Comparison of ENCODE assay signal across 2 cellular contexts in the genomic region with DNA sequence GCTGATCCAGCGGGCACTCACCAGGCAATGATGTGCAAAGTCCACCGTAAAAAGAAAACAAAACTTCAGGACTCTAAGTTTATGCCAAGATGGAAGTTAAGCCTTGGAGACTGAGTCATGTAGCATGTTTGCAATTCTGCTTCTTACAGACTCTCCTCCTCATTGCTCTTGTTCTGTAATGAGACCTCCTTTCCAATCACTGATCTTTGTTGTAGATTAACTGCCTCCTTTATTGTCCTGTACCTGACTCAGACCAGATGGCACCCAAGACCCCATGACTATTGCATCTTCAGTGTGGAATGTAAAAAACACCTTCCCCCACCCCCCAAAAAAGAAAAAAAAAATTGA.
A peak's percentile ranks its signal among the peaks of the same experiment; 100 is the strongest.
TF ChIP-seq lines count a peak whose summit lies in the region.

No MANE protein-coding gene starts in this region.

TF ChIP-seq in A549, 52 proteins besides CTCF, POLR2A, EP300 and RAD21:
- TF ChIP-seq, protein P1, sequence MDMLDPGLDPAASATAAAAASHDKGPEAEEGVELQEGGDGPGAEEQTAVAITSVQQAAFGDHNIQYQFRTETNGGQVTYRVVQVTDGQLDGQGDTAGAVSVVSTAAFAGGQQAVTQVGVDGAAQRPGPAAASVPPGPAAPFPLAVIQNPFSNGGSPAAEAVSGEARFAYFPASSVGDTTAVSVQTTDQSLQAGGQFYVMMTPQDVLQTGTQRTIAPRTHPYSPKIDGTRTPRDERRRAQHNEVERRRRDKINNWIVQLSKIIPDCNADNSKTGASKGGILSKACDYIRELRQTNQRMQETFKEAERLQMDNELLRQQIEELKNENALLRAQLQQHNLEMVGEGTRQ (IDR thresholded peaks at IDR 0.05): no peak
- TF ChIP-seq HOXA7 (CRISPR knock-in tag; IDR thresholded peaks at IDR 0.05): no peak
- TF ChIP-seq CHD2 (IDR thresholded peaks at IDR 0.05; ENCODE audit: low read length, partially characterized antibody): no peak
- TF ChIP-seq MYC (IDR thresholded peaks at IDR 0.05; ENCODE audit: borderline replicate concordance, low read length): no peak
- no peak for TF ChIP-seq SMC3 (IDR thresholded peaks at IDR 0.05)
- TF ChIP-seq, protein P2, sequence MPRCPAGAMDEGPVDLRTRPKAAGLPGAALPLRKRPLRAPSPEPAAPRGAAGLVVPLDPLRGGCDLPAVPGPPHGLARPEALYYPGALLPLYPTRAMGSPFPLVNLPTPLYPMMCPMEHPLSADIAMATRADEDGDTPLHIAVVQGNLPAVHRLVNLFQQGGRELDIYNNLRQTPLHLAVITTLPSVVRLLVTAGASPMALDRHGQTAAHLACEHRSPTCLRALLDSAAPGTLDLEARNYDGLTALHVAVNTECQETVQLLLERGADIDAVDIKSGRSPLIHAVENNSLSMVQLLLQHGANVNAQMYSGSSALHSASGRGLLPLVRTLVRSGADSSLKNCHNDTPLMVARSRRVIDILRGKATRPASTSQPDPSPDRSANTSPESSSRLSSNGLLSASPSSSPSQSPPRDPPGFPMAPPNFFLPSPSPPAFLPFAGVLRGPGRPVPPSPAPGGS (IDR thresholded peaks at IDR 0.05): no peak
- no peak for TF ChIP-seq EHMT2 (IDR thresholded peaks at IDR 0.05; ENCODE audit: low read depth)
- no peak for TF ChIP-seq RARB (CRISPR knock-in tag; IDR thresholded peaks at IDR 0.05)

TF ChIP-seq in liver, 16 proteins besides CTCF, POLR2A, EP300 and RAD21:
- TF ChIP-seq SP1 (IDR thresholded peaks at IDR 0.05) (peak; percentile 9), RXRA (IDR thresholded peaks at IDR 0.05) (peak; percentile 4 to 12), HNF4A (conservative IDR thresholded peaks at IDR 0.05) (peak; percentile 39 to 63), HNF4G (IDR thresholded peaks at IDR 0.05) (no peak)
